ENCODE assay signal across 37 cellular contexts in the genomic region with DNA sequence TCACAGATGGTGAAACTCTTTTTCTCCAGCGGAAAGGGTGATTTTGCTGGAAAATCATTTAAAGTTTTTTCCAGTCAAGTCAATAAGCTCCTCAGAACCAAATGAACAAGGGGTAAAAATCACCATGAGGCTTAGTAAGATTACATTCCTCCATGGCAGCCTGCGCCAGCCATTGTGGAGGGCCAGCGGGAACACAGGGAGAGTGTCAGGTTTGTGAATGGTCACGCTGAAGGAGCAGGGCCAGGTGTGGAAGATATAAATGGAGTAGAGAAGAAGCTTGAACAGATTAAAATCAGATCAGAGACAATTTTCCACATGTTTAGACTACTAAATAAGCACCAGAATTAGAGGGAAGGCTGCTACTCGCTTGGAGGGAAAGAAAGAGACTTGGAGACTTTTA.
"Had no signal": no experiment of that assay in that cellular context is flagged by ENCODE, and none has a peak within 500 bp of the region (broad histone marks: within the 10 kb centered on the region; RNA-seq: fewer than 3 reads in every experiment).

No MANE protein-coding gene starts in this region.

- H3K27ac ChIP-seq: ascending aorta, Peyer's patch, SJCRH30, WERI-Rb-1 had no signal

- H3K4me3 ChIP-seq: ascending aorta, Peyer's patch, SJCRH30, SK-N-MC had no signal

- DNase-seq: activated CD4-positive, alpha-beta memory T cell treated with anti-CD3 and anti-CD28 coated beads, Interleukin-2, amount 10 ng/mL, durations not matched to agents 7 days and 5 days; activated CD4-positive, alpha-beta T cell treated with anti-CD3 and anti-CD28 coated beads for 1 hour; activated CD4-positive, alpha-beta T cell treated with anti-CD3 and anti-CD28 coated beads for 48 hours; activated CD4-positive, CD25-positive, alpha-beta regulatory T cell; activated CD8-positive, alpha-beta memory T cell treated with anti-CD3 and anti-CD28 coated beads for 24 hours; activated CD8-positive, alpha-beta memory T cell treated with anti-CD3 and anti-CD28 coated beads, Interleukin-2, amount 10 ng/mL, durations not matched to agents 7 days and 5 days; activated CD8-positive, alpha-beta memory T cell treated with anti-CD3 and anti-CD28 coated beads, Interleukin-2, amount 50 U/mL, for 48 hours; activated effector memory CD4-positive, alpha-beta T cell treated with anti-CD3 and anti-CD28 coated beads, Interleukin-2, amount 50 U/mL, for 16 hours; activated naive CD4-positive, alpha-beta T cell; activated naive CD4-positive, alpha-beta T cell treated with anti-CD3 and anti-CD28 coated beads, Interleukin-2, amount 50 U/mL, for 16 hours; activated naive CD8-positive, alpha-beta T cell treated with anti-CD3 and anti-CD28 coated beads for 36 hours; activated T-cell treated with anti-CD3 and anti-CD28 coated beads, Interleukin-2, amount 50 U/mL, for 1 hour; activated T-cell treated with anti-CD3 and anti-CD28 coated beads, Interleukin-2, amount 50 U/mL, for 72 hours; amygdala; caudate nucleus; KG1; NCI-H1092; NCI-H1436 treated with DMSO at 0.1 percent for 48 hours; NCI-H187; NCI-H2029 treated with DMSO at 0.1 percent for 48 hours; NCI-H2107; NCI-H2171; NCI-H510A; NCI-H526; NCI-H748 treated with DMSO at 0.1 percent for 48 hours; NK-92 treated with Interleukin-12 subunit alpha and Interleukin-12 subunit beta, amount 100 ng/mL, for 24 hours; PC-3; Peyer's patch; Right ventricle myocardium superior; RPMI8226; SJCRH30; T1000; WERI-Rb-1 had no signal

- H3K4me1 ChIP-seq: ascending aorta, Peyer's patch, SJCRH30 had no signal

- H3K4me3 Mint-ChIP-seq: activated CD4-positive, alpha-beta memory T cell treated with anti-CD3 and anti-CD28 coated beads, Interleukin-2, amount 10 ng/mL, durations not matched to agents 7 days and 5 days; activated CD8-positive, alpha-beta memory T cell treated with anti-CD3 and anti-CD28 coated beads, Interleukin-2, amount 10 ng/mL, durations not matched to agents 7 days and 5 days; activated naive CD8-positive, alpha-beta T cell treated with anti-CD3 and anti-CD28 coated beads for 36 hours; activated T-cell treated with anti-CD3 and anti-CD28 coated beads, Interleukin-2, amount 50 U/mL, for 72 hours; activated T-helper 17 cell treated with anti-CD3 and anti-CD28 coated beads, Interleukin-2, amount 50 U/mL, for 72 hours; IgD-negative memory B cell had no signal

- H3K27me3 ChIP-seq: ascending aorta, Peyer's patch, SJCRH30 had no signal

- ATAC-seq: activated CD8-positive, alpha-beta memory T cell treated with anti-CD3 and anti-CD28 coated beads, Interleukin-2, amount 10 ng/mL, durations not matched to agents 7 days and 5 days; activated T-cell treated with anti-CD3 and anti-CD28 coated beads, Interleukin-2, amount 50 U/mL, for 72 hours; activated T-helper 17 cell treated with anti-CD3 and anti-CD28 coated beads, Interleukin-2, amount 50 U/mL, for 72 hours; PC-3 had no signal

- H3K9me3 ChIP-seq: ascending aorta, Peyer's patch had no signal

- H3K36me3 ChIP-seq: ascending aorta, Peyer's patch, SJCRH30, WERI-Rb-1 had no signal

- H3K27ac Mint-ChIP-seq: activated CD4-positive, alpha-beta memory T cell treated with anti-CD3 and anti-CD28 coated beads, Interleukin-2, amount 10 ng/mL, durations not matched to agents 7 days and 5 days; activated CD8-positive, alpha-beta memory T cell treated with anti-CD3 and anti-CD28 coated beads, Interleukin-2, amount 10 ng/mL, durations not matched to agents 7 days and 5 days; activated naive CD8-positive, alpha-beta T cell treated with anti-CD3 and anti-CD28 coated beads for 36 hours; activated T-helper 17 cell treated with anti-CD3 and anti-CD28 coated beads, Interleukin-2, amount 50 U/mL, for 72 hours; IgD-negative memory B cell had no signal

- H3K27me3 Mint-ChIP-seq: activated CD4-positive, alpha-beta memory T cell treated with anti-CD3 and anti-CD28 coated beads, Interleukin-2, amount 10 ng/mL, durations not matched to agents 7 days and 5 days; activated CD8-positive, alpha-beta memory T cell treated with anti-CD3 and anti-CD28 coated beads, Interleukin-2, amount 10 ng/mL, durations not matched to agents 7 days and 5 days; activated naive CD8-positive, alpha-beta T cell treated with anti-CD3 and anti-CD28 coated beads for 36 hours; activated T-helper 17 cell treated with anti-CD3 and anti-CD28 coated beads, Interleukin-2, amount 50 U/mL, for 72 hours; IgD-negative memory B cell had no signal
